In the genomic region with DNA sequence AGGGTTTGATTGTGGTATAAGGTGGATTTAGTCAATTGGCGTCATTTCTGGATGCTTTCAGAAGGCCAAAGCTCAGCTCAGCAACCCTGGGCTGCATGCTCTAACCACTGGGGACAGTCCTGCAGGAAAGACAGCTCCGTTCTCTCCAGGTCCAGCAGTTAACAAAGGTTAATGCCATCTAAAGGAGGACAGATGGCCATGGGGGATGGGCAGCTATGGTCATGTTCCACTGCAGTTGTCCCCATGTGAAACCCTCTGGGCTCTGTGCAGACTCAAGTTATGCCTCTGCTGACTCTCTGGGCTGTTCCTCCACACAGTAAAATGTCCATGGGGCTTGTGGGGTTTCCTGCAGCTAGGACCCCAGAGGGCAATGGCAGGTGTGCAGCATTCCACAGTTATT, we compare ENCODE assay signal across 23 cellular contexts.
"Had no signal": no experiment of that assay in that cellular context is flagged by ENCODE, and none has a peak within 500 bp of the region (broad histone marks: within the 10 kb centered on the region; RNA-seq: fewer than 3 reads in every experiment).

No MANE protein-coding gene starts in this region.

- H3K4me3 Mint-ChIP-seq: memory B cell; mesothelial cell of epicardium; naive thymus-derived CD4-positive, alpha-beta T cell had no signal

- H3K27ac Mint-ChIP-seq: memory B cell; mesothelial cell of epicardium; naive thymus-derived CD4-positive, alpha-beta T cell had no signal

- H3K4me1 Mint-ChIP-seq: memory B cell; mesothelial cell of epicardium; naive thymus-derived CD4-positive, alpha-beta T cell had no signal

- H3K4me1 ChIP-seq: esophagus muscularis mucosa, foreskin keratinocyte, gastroesophageal sphincter, heart right ventricle, left lung, lower lobe of right lung had no signal

- DNase-seq: dermis blood vessel endothelial cell; dorsolateral prefrontal cortex; effector CD4-positive, alpha-beta T cell; effector memory CD4-positive, alpha-beta T cell; foreskin keratinocyte; head of caudate nucleus; heart right ventricle; hippocampal formation; left cardiac atrium; left lung; left ventricle myocardium superior; lower lobe of right lung; naive thymus-derived CD4-positive, alpha-beta T cell had no signal

- ATAC-seq: foreskin keratinocyte; gastroesophageal sphincter; heart right ventricle; left cardiac atrium; left lung; left ventricle myocardium superior; lower lobe of right lung; naive thymus-derived CD4-positive, alpha-beta T cell had no signal

- H3K36me3 Mint-ChIP-seq: memory B cell; naive thymus-derived CD4-positive, alpha-beta T cell had no signal

- H3K27ac ChIP-seq: coronary artery, dorsolateral prefrontal cortex, esophagus muscularis mucosa, foreskin keratinocyte, gastroesophageal sphincter, heart right ventricle, left lung, lower lobe of right lung had no signal

- H3K36me3 ChIP-seq: esophagus muscularis mucosa, gastroesophageal sphincter, heart right ventricle, left lung, lower lobe of right lung had no signal

- H3K27me3 ChIP-seq: dorsolateral prefrontal cortex, esophagus muscularis mucosa, foreskin keratinocyte, gastroesophageal sphincter, heart right ventricle, left lung had no signal

- H3K4me3 ChIP-seq: coronary artery, dorsolateral prefrontal cortex, esophagus muscularis mucosa, gastroesophageal sphincter, heart right ventricle, left lung, lower lobe of right lung had no signal

- FAIRE-seq: colon, endothelial cell of umbilical vein, frontal cortex, islet of Langerhans, keratinocyte had no signal

- H3K27me3 Mint-ChIP-seq: memory B cell; naive thymus-derived CD4-positive, alpha-beta T cell had no signal
